ENCODE assay signal across 22 cellular contexts in the genomic region with DNA sequence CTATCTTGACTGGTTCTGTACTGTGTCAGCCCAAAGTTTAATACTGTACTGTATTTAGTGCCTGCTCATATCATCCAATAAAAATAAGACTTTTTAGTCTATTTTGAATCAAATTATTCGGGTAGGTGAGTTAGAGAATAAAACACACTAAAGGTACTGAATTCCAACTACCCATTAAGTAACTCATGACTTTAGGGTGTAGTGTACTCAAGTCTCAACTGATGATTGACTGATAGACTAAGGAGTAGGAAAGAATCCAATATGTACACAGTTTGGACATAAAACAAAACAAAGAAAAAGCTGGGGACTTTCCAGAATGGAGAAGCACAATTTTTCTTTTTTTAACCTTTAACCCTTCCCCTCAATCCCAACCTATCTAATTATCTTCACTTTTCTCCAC. TPM values are rescaled to one million over a fixed set of nuclear protein-coding genes. Genes with fewer than 3 reads are reported as not detected.
"Had no signal": no experiment of that assay in that cellular context is flagged by ENCODE, and none has a peak within 500 bp of the region (broad histone marks: within the 10 kb centered on the region; RNA-seq: fewer than 3 reads in every experiment).

No MANE protein-coding gene starts in this region.

- H3K4me3 ChIP-seq: SJSA1, SK-N-MC had no signal

- H3K27me3 ChIP-seq: SJSA1 had no signal

- H3K27ac ChIP-seq: SJSA1, SK-N-MC had no signal

- FAIRE-seq: RCC 7860 had no signal

- H3K36me3 ChIP-seq: SJSA1 had no signal

- H3K9me3 ChIP-seq: SJSA1 had no signal

- DNase-seq: IMR-90, MV-4-11, NCI-H1048, NCI-H1105, NCI-H1417, NCI-H1436 treated with DMSO at 0.1 percent for 48 hours, NCI-H1694, NCI-H187 treated with DMSO at 0.1 percent for 48 hours, NCI-H2029 treated with DMSO at 0.1 percent for 48 hours, NCI-H2171 treated with DMSO at 0.1 percent for 48 hours, NCI-H524, NCI-H69, NCI-H774, Right ventricle myocardium superior, RPMI8226, SIG-M5 had no signal

RNA-seq across cellular contexts. Expression of gene RAMP2, which starts 20.3 kb away (rescaled TPM):
- total RNA-seq: HT-29, MCF 10A, SJSA1 had no signal

RNA-seq across cellular contexts. Expression of gene WNK4, which starts 39.7 kb away (rescaled TPM):
- total RNA-seq: LHCN-M2, Right ventricle myocardium superior, SJSA1 had no signal
